In the genomic region with DNA sequence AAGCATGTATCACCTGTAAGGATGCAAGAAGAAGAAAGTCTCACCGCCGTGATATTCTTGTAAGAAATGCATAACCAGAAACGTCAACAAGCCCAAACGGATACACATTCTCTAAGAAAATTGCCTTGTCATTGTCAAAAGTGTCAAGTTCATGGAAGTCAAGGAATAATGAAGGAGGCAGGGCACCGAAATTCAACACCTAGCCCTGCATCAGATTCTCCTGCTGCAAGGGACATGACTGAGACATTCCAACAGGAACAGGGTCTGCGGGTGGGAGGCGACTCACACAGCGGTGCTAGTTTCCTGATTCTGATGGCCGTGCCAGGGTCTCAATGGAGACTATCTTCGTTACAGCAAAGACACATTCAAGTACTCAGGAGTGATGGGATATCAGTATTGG, we compare ENCODE assay signal across 12 cellular contexts. TPM values are rescaled to one million over a fixed set of nuclear protein-coding genes. Genes with fewer than 3 reads are reported as not detected.
DNase-seq lines count a peak whose midpoint lies in the region; ATAC-seq, FAIRE-seq and TF ChIP-seq lines count a peak whose summit lies in the region.
"Had no signal": no experiment of that assay in that cellular context is flagged by ENCODE, and none has a peak within 500 bp of the region (broad histone marks: within the 10 kb centered on the region; RNA-seq: fewer than 3 reads in every experiment).

No MANE protein-coding gene starts in this region.

- peaks cover 7% of the 10 kb centered on the region; the same call in 1 of the 2 replicates for H3K79me1 ChIP-seq in H1 (ENCODE audit: low read depth, low read length)

- no peaks in the 10 kb centered on the region for H3K9me3 ChIP-seq in CD4-positive, alpha-beta T cell (ENCODE audit: control insufficient read depth, low read length)
- H3K9me3 ChIP-seq in H1 (ENCODE audit: insufficient read depth in 2 of 2, low read depth in 1 of 2, low read length in 1 of 2) (no peaks in the 10 kb centered on the region; a peak in 1 of 4 replicates), neural progenitor cell (ENCODE audit: low read depth) (no peaks in the 10 kb centered on the region)
- H3K9me3 ChIP-seq: upper lobe of right lung had no signal

- H4K8ac ChIP-seq in H1 (ENCODE audit: extremely low read depth, insufficient read depth, low read length) = no peak overlapping the region

- H2BK5ac ChIP-seq in H1 (ENCODE audit: low read depth, low read length) = 0 out of 2 replicates have a peak overlapping the region, but pooled peaks have one; percentile 0

- no peak overlapping the region for H3K23ac ChIP-seq in H1 (ENCODE audit: insufficient read length)

- peaks cover 3 to 4% of the 10 kb centered on the region in 2 experiments for H4K20me1 ChIP-seq in H1 (replicated peaks in 1 of 2; ENCODE audit: control insufficient read depth in 1 of 2, insufficient read depth in 2 of 2, low read length in 2 of 2)
- H4K20me1 ChIP-seq in neural progenitor cell (ENCODE audit: low read depth) = peaks cover 45% of the 10 kb centered on the region

- H4K5ac ChIP-seq in H1 (ENCODE audit: insufficient read length, low read depth, low read length) = no peak overlapping the region

- no peak for ATAC-seq in CD4-positive, alpha-beta T cell (ENCODE audit: poor library complexity)
- ATAC-seq in HG02642 (IDR thresholded peaks at IDR 0.05; ENCODE audit: poor library complexity, unreplicated experiment) (no peak), GM21526 (IDR thresholded peaks at IDR 0.05; ENCODE audit: low FRiP score, unreplicated experiment) (no peak)
- ATAC-seq: upper lobe of right lung had no signal

- 55% methylated on average over 10 of the region's 10 CpGs; no CpG with 5 or more reads in 1 of the 2 experiments for WGBS in H1 (ENCODE audit: extremely low coverage in 1 of 2, insufficient coverage in 1 of 2, insufficient read length in 1 of 2, insufficient replicate concordance in 2 of 2, low coverage in 1 of 2, low lambda C conversion rate in 2 of 2, missing lambda C conversion rate in 1 of 2), 2 experiments

- no peak overlapping the region for H3K56ac ChIP-seq in H1 (replicated peaks; ENCODE audit: insufficient read length, low read depth, low read length)

- peak overlapping the region; percentile 85 for H3K27ac Mint-ChIP-seq in CD4-positive, alpha-beta T cell
- H3K27ac Mint-ChIP-seq in HFFc6 = 0 out of 2 replicates have a peak overlapping the region, but pooled peaks have one; percentile 96
- H3K27ac Mint-ChIP-seq in neural progenitor cell = no peak overlapping the region

- peak overlapping the region; percentile 19 to 26; a peak in 3 of 4 replicates for H3K4me2 ChIP-seq in H1 (ENCODE audit: insufficient read depth in 1 of 2, low read depth in 2 of 2, low read length in 2 of 2)
- peak overlapping the region; percentile 10 for H3K4me2 ChIP-seq in neural progenitor cell

- no peak overlapping the region for H2BK20ac ChIP-seq in H1 (ENCODE audit: low read length)

- FAIRE-seq in H1 (lab: Jason Lieb, UNC) = peak; percentile 88

- H2AK5ac ChIP-seq in H1 (ENCODE audit: low read depth, low read length) = no peak overlapping the region

- POLR2A ChIA-PET in CD4-positive, alpha-beta T cell (lab: Charles Lee) = interaction anchor here (0.8 to 2.6 kb wide), 2 partner anchors 12 to 27 kb away, joined by 4 to 12 read pairs; a partner anchor contains a TSS
- POLR2A ChIA-PET in H1 (lab: Charles Lee; ENCODE audit: partially characterized antibody) = interaction anchor here (1.0 kb wide), 1 partner anchor 12 kb away, joined by 5 read pairs; no protein-coding TSS in a partner anchor

- no peak for DNase-seq in CD4-positive, alpha-beta T cell
- DNase-seq in HFFc6 = no peak
- DNase-seq in H1 (ENCODE audit: low read depth in 1 of 2, low spot score in 2 of 2) = peak in 1 of 2 experiments; percentile 49
- no peak for DNase-seq in neural progenitor cell (ENCODE audit: low spot score)
- no peak for DNase-seq in RKO (ENCODE audit: low spot score)
- DNase-seq in activated gamma-delta T cell treated with Interleukin-2 at 50 U/mL for 16 hours = no peak
- DNase-seq: Calu3, NCI-H69, upper lobe of right lung had no signal

- H3K14ac ChIP-seq in H1 (ENCODE audit: insufficient read length) = no peak overlapping the region

- no peak for TF ChIP-seq EP300 in H1 (IDR thresholded peaks at IDR 0.05; ENCODE audit: borderline replicate concordance in 1 of 2, low read depth in 2 of 2, low read length in 2 of 2)

- no peak overlapping the region for H2BK120ac ChIP-seq in H1 (replicated peaks; ENCODE audit: low read depth, low read length)

- peaks cover 7 to 23% (median 20%) of the 10 kb centered on the region in 4 experiments for H3K4me1 ChIP-seq in H1 (replicated peaks in 1 of 4; ENCODE audit: control insufficient read depth in 3 of 4, insufficient read depth in 4 of 4, low read length in 3 of 4)
- peaks cover 25% of the 10 kb centered on the region for H3K4me1 ChIP-seq in neural progenitor cell

- H3K4me3 ChIP-seq in H1 (ENCODE audit: extremely low read depth in 1 of 4, insufficient read depth in 2 of 4, low read depth in 3 of 4, low read length in 4 of 4) (no peak overlapping the region), neural progenitor cell (no peak overlapping the region)
- H3K4me3 ChIP-seq: SK-N-MC had no signal

- H3K36me3 ChIP-seq in H1 (ENCODE audit: control insufficient read depth in 2 of 4, insufficient read depth in 4 of 4, low read length in 3 of 4) = no peaks in the 10 kb centered on the region
- no peaks in the 10 kb centered on the region for H3K36me3 ChIP-seq in neural progenitor cell
- H3K36me3 ChIP-seq: upper lobe of right lung had no signal

- H3K27me3 Mint-ChIP-seq in CD4-positive, alpha-beta T cell = no peaks in the 10 kb centered on the region
- H3K27me3 Mint-ChIP-seq in HFFc6 (ENCODE audit: insufficient read depth) = 0 out of 2 replicates have a peak, but pooled peaks cover 3% of the 10 kb centered on the region
- peaks cover 2% of the 10 kb centered on the region for H3K27me3 Mint-ChIP-seq in neural progenitor cell (ENCODE audit: insufficient read depth, low read depth)

- H3F3A ChIP-seq in neural progenitor cell (ENCODE audit: low read depth) = no peaks in the 10 kb centered on the region

- TF ChIP-seq RAD21 in H1 (IDR thresholded peaks at IDR 0.05 in 1 of 2, conservative IDR thresholded peaks at IDR 0.05 in 1 of 2; ENCODE audit: low read depth in 2 of 2, low read length in 2 of 2) = no peak; a peak in 1 of 4 replicates

- H2AFZ ChIP-seq in H1 (ENCODE audit: low read length) (no peak overlapping the region), neural progenitor cell (replicated peaks) (no peak overlapping the region)

- intact Hi-C loops in CD4-positive, alpha-beta T cell (cut with DNase I, micrococcal nuclease) = no loop called here

- H3K18ac ChIP-seq in H1 (ENCODE audit: extremely low read depth, low read length) = no peak overlapping the region

- peaks cover 67% of the 10 kb centered on the region for H3K36me3 Mint-ChIP-seq in CD4-positive, alpha-beta T cell (ENCODE audit: low read depth)
- H3K36me3 Mint-ChIP-seq in HFFc6 (ENCODE audit: low read depth) (peaks cover 9% of the 10 kb centered on the region; the same call in 1 of the 2 replicates), neural progenitor cell (peaks cover 15% of the 10 kb centered on the region)

- H3K79me2 ChIP-seq in H1 (ENCODE audit: control insufficient read depth in 1 of 2, insufficient read depth in 2 of 2, low read length in 2 of 2) (peaks cover 0 to 93% of the 10 kb centered on the region in 2 experiments), neural progenitor cell (ENCODE audit: low read depth) (peaks cover 53% of the 10 kb centered on the region)

- H3K4me1 Mint-ChIP-seq in CD4-positive, alpha-beta T cell (ENCODE audit: low read depth) = peaks cover 88% of the 10 kb centered on the region
- H3K4me1 Mint-ChIP-seq in HFFc6 (ENCODE audit: low read depth) = peaks cover 70% of the 10 kb centered on the region
- H3K4me1 Mint-ChIP-seq in neural progenitor cell = peaks cover 33% of the 10 kb centered on the region

- H3K4ac ChIP-seq in H1 (replicated peaks; ENCODE audit: insufficient read length, low read depth, low read length) = no peak overlapping the region

- no peak overlapping the region; the same call in 1 of the 2 replicates for H2BK12ac ChIP-seq in H1 (ENCODE audit: low read depth, low read length)

- no peaks in the 10 kb centered on the region for H3K23me2 ChIP-seq in H1 (ENCODE audit: low read depth, low read length)

- no peak overlapping the region for H4K91ac ChIP-seq in H1 (replicated peaks; ENCODE audit: insufficient read length, low read length)

- H2BK15ac ChIP-seq in H1 (ENCODE audit: low read length) = no peak overlapping the region

- no peaks in the 10 kb centered on the region for H3K9me3 Mint-ChIP-seq in CD4-positive, alpha-beta T cell
- no peaks in the 10 kb centered on the region for H3K9me3 Mint-ChIP-seq in HFFc6
- no peaks in the 10 kb centered on the region for H3K9me3 Mint-ChIP-seq in neural progenitor cell

- H3K27ac ChIP-seq in CD4-positive, alpha-beta T cell (ENCODE audit: low read depth, low read length) = no peak overlapping the region
- H3K27ac ChIP-seq in H1 (ENCODE audit: low read depth, low read length) = no peak overlapping the region
- H3K27ac ChIP-seq in neural progenitor cell = no peak overlapping the region
- H3K27ac ChIP-seq: SK-N-MC had no signal

- CTCF ChIA-PET in CD4-positive, alpha-beta T cell (lab: Charles Lee) = no interaction called here
- CTCF ChIA-PET in H1 (lab: Charles Lee; ENCODE audit: partially characterized antibody) = interaction anchor here (0.9 to 1.4 kb wide), 4 partner anchors 10 to 183 kb away, joined by 3 to 4 read pairs (median 4); no protein-coding TSS in a partner anchor

- no peak for TF ChIP-seq POLR2A in H1 (IDR thresholded peaks at IDR 0.05; ENCODE audit: control extremely low read depth in 1 of 2, low read depth in 2 of 2, low read length in 2 of 2)

- H3K27me3 ChIP-seq in CD4-positive, alpha-beta T cell (ENCODE audit: control insufficient read depth, insufficient read depth, low read length) = no peaks in the 10 kb centered on the region
- H3K27me3 ChIP-seq in H1 (replicated peaks in 1 of 4; ENCODE audit: control insufficient read depth in 3 of 4, extremely low read depth in 1 of 4, insufficient read depth in 3 of 4, low read length in 3 of 4) (no peaks in the 10 kb centered on the region), neural progenitor cell (no peaks in the 10 kb centered on the region)
- H3K27me3 ChIP-seq: upper lobe of right lung had no signal

- peak overlapping the region; percentile 56 for H3K4me3 Mint-ChIP-seq in CD4-positive, alpha-beta T cell
- H3K4me3 Mint-ChIP-seq in HFFc6 (peak overlapping the region; percentile 93; the same call in 1 of the 2 replicates), neural progenitor cell (no peak overlapping the region)

- no peak overlapping the region for H3K9ac ChIP-seq in H1 (replicated peaks in 1 of 4; ENCODE audit: extremely low read depth in 1 of 4, low read depth in 3 of 4, low read length in 3 of 4)
- no peak overlapping the region for H3K9ac ChIP-seq in neural progenitor cell

- TF ChIP-seq CTCF in CD4-positive, alpha-beta T cell (IDR thresholded peaks at IDR 0.05) = no peak
- TF ChIP-seq CTCF in HFFc6 (IDR thresholded peaks at IDR 0.05) (no peak), H1 (IDR thresholded peaks at IDR 0.05; ENCODE audit: control extremely low read depth in 1 of 3, insufficient read depth in 1 of 3, low read depth in 1 of 3, low read length in 3 of 3) (peak in 1 of 3 experiments; percentile 17; a peak in 1 of 4 replicates), neural progenitor cell (IDR thresholded peaks at IDR 0.05) (no peak)

RNA-seq across cellular contexts. Expression of a gene that starts 26.7 kb away (rescaled TPM):
- total RNA-seq in CD4-positive, alpha-beta T cell = 10 to 100 TPM; 11.4 to 14.9 TPM
- 10 to 100 TPM; 13.4 to 24.0 (median 19.7) TPM for total RNA-seq in HFFc6 (2021; fragmentation: NEBNext Ultra II Directional; extraction: Animal tissue kit (Norgen Biotek cat#: 25700))
- total RNA-seq in H1 (2021; fragmentation: NEBNext Ultra II Directional; extraction: Animal tissue kit (Norgen Biotek cat#: 25700)) = 12.5 and 13.8 TPM in 2 replicates
- 10.7 and 17.0 TPM in 2 replicates for polyA plus RNA-seq in H1 (2011; rRNA removed)
- polyA plus RNA-seq in H1 (2011; cell fraction: cytosol; rRNA removed) = 11.9 TPM
- 10.1 TPM for polyA plus RNA-seq in H1 (2011; cell fraction: nucleus; rRNA removed)
- 11.2 to 13.5 TPM (median 13.0 TPM) in 4 replicates for polyA plus RNA-seq in H1 (2012, experiment 1 of 2)
- 3.0 TPM for polyA plus RNA-seq in H1 (2012, experiment 2 of 2)
- 8.7 TPM for polyA plus RNA-seq in H1 (2013, experiment 1 of 2)
- polyA plus RNA-seq in H1 (2013, experiment 2 of 2) = 6.7 TPM
- 19.2 and 25.2 TPM in 2 replicates for polyA minus RNA-seq in H1 (2011; rRNA and poly(A)+ RNA removed)
- polyA minus RNA-seq in H1 (2011; cell fraction: cytosol; rRNA and poly(A)+ RNA removed) = 19.8 TPM
- polyA minus RNA-seq in H1 (2011; cell fraction: nucleus; rRNA and poly(A)+ RNA removed) = 16.6 TPM
- total RNA-seq in neural progenitor cell (ENCODE audit: low replicate concordance) = 12.7 and 16.1 TPM in 2 replicates
